ENCODE assay signal across 9 cellular contexts in the genomic region with DNA sequence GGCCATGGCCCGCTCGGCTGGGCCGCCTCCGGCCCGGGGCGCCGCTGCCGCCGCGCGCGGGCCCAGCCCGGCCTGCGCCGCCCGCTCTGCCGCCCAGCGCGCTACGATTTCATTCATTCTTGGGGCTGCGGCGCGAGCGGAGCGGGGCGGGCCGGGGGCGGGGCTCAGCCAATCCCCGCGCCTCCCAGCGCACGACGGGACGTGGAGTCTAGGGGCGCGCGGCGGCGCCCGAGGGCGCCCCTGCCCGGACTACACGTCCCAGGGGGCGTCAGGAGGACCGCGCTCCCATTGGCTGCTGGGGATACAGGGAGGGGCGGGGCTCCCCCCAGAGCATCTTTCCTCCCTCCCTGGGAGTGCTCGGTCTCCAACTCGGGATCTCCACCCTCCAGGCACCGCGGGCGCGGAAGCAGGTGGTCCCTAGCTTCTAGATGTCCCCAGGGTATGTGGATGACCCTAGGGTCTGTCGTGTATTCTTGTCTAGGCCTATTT. TPM values are rescaled to one million over a fixed set of nuclear protein-coding genes. Genes with fewer than 3 reads are reported as not detected.
DNase-seq lines count a peak whose midpoint lies in the region; ATAC-seq and TF ChIP-seq lines count a peak whose summit lies in the region.
"Had no signal": no experiment of that assay in that cellular context is flagged by ENCODE, and none has a peak within 500 bp of the region (broad histone marks: within the 10 kb centered on the region; RNA-seq: fewer than 3 reads in every experiment).

No MANE protein-coding gene starts in this region.

- no peaks in the 10 kb centered on the region for H3K9me3 Mint-ChIP-seq in osteocyte (ENCODE audit: unreplicated experiment)

- no peak overlapping the region for H3K9ac ChIP-seq in HUES48 (ENCODE audit: low read depth, low read length)

- in situ Hi-C loops in Panc1 (cut with HindIII; ENCODE audit: low pct_unique_long_range_greater_than_20kb, low sequenced_read_pairs), result no loop called here

- H3K4me3 ChIP-seq in A673 (ENCODE audit: low read depth, low read length, poor library complexity, severe bottlenecking), result peak overlapping the region; percentile 54
- H3K4me3 ChIP-seq in HUES48 (ENCODE audit: low read depth, low read length), result peak overlapping the region; percentile 73
- H3K4me3 ChIP-seq in Panc1 (ENCODE audit: low read depth in 2 of 2, low read length in 2 of 2), result peak overlapping the region; percentile 48 to 57
- H3K4me3 ChIP-seq in fibroblast of villous mesenchyme (ENCODE audit: low read depth, low read length), result peak overlapping the region; percentile 47

- TF ChIP-seq CTCF in A673 (conservative IDR thresholded peaks at IDR 0.05; ENCODE audit: low read depth, low read length), result no peak
- TF ChIP-seq CTCF in Panc1 (IDR thresholded peaks at IDR 0.05), result no peak
- no peak for TF ChIP-seq CTCF in fibroblast of villous mesenchyme (IDR thresholded peaks at IDR 0.05; ENCODE audit: insufficient read depth, low read depth, low read length)
- TF ChIP-seq CTCF in osteocyte (IDR thresholded peaks at IDR 0.05), result no peak

- H3K27ac Mint-ChIP-seq in osteocyte (ENCODE audit: unreplicated experiment), result no peak overlapping the region

- peaks cover 5% of the 10 kb centered on the region for H3K27me3 Mint-ChIP-seq in osteocyte (ENCODE audit: unreplicated experiment)

- no peaks in the 10 kb centered on the region for H3K36me3 ChIP-seq in A673 (ENCODE audit: insufficient read depth, low read length, poor library complexity, severe bottlenecking)
- no peaks in the 10 kb centered on the region for H3K36me3 ChIP-seq in HUES48 (ENCODE audit: control insufficient read depth, insufficient read depth, low read length)
- H3K36me3 ChIP-seq in Panc1 (ENCODE audit: control insufficient read depth, insufficient read depth, low read length), result no peaks in the 10 kb centered on the region
- H3K36me3 ChIP-seq: neutrophil had no signal

- H3K4me1 ChIP-seq in A673 (ENCODE audit: insufficient read depth, low read length, poor library complexity, severe bottlenecking) (no peaks in the 10 kb centered on the region), HUES48 (ENCODE audit: control insufficient read depth, insufficient read depth, low read length) (peaks cover 15% of the 10 kb centered on the region), Panc1 (ENCODE audit: control insufficient read depth, insufficient read depth, low read length) (peaks cover 16% of the 10 kb centered on the region)

- H3K27me3 ChIP-seq in A673 (replicated peaks; ENCODE audit: insufficient read depth, low read depth, low read length, poor library complexity) (peaks cover 2% of the 10 kb centered on the region), HUES48 (ENCODE audit: control insufficient read depth, insufficient read depth, low read length) (peaks cover 25% of the 10 kb centered on the region), Panc1 (ENCODE audit: control insufficient read depth, insufficient read depth, low read length) (peaks cover 2% of the 10 kb centered on the region; the same call in 1 of the 2 replicates)

- BruUV-seq in A673 (replicated peaks; lab: Mats Ljungman, UMichigan) (no TSS peak), Panc1 (replicated peaks; lab: Mats Ljungman, UMichigan) (no TSS peak)

- H3K9me3 ChIP-seq in A673 (ENCODE audit: low read depth, low read length, poor library complexity, severe bottlenecking) (no peaks in the 10 kb centered on the region), HUES48 (ENCODE audit: control insufficient read depth, insufficient read depth, low read length) (no peaks in the 10 kb centered on the region), Panc1 (ENCODE audit: control insufficient read depth, insufficient read depth, low read depth, low read length) (no peaks in the 10 kb centered on the region)
- H3K9me3 ChIP-seq: neutrophil had no signal

- CTCF ChIA-PET in A673 (lab: Charles Lee), result no interaction called here
- CTCF ChIA-PET in Panc1 (lab: Charles Lee), result no interaction called here

- intact Hi-C loops in A673 (cut with micrococcal nuclease; ENCODE audit: unreplicated experiment) (loop anchor here (5.0 to 10.0 kb wide), 4 partner anchors 85 to 325 kb away; a partner anchor contains a TSS), Panc1 (cut with micrococcal nuclease; ENCODE audit: unreplicated experiment) (loop anchor here (10.0 kb wide), 1 partner anchor 325 kb away; a partner anchor contains a TSS)

- no peaks in the 10 kb centered on the region for H3K36me3 Mint-ChIP-seq in osteocyte (ENCODE audit: unreplicated experiment)

- POLR2A ChIA-PET in A673 (lab: Charles Lee; ENCODE audit: low non-redundant PET) (no interaction called here), Panc1 (lab: Charles Lee) (no interaction called here)

- DNase-seq in A673 (ENCODE audit: low spot score) (peak; percentile 91), Panc1 (ENCODE audit: low read depth, low spot score) (no peak), activated T-helper 1 cell treated with Interleukin-2 at 50 U/mL for 16 hours (ENCODE audit: low read depth) (peak; percentile 37), fibroblast of villous mesenchyme (ENCODE audit: low read depth) (peak; percentile 88), osteocyte (ENCODE audit: extremely low spot score, unreplicated experiment) (no peak)

- peak overlapping the region; percentile 52 for H3K4me3 Mint-ChIP-seq in osteocyte (ENCODE audit: unreplicated experiment)

- peak; percentile 56 for ATAC-seq in GM18868 (IDR thresholded peaks at IDR 0.05; ENCODE audit: unreplicated experiment)
- peak; percentile 92 for ATAC-seq in Panc1
- ATAC-seq in HG03460 (IDR thresholded peaks at IDR 0.05; ENCODE audit: unreplicated experiment), result no peak

- peaks cover 14% of the 10 kb centered on the region for H3K4me1 Mint-ChIP-seq in osteocyte (ENCODE audit: unreplicated experiment)

- H3K27ac ChIP-seq in A673 (ENCODE audit: low read depth, low read length, poor library complexity, severe bottlenecking), result no peak overlapping the region
- peak overlapping the region; percentile 51 for H3K27ac ChIP-seq in HUES48 (ENCODE audit: low read depth, low read length)
- H3K27ac ChIP-seq in Panc1 (ENCODE audit: low read length), result no peak overlapping the region
- H3K27ac ChIP-seq: neutrophil had no signal

RNA-seq across cellular contexts. Expression of a gene that starts 5.6 kb away (rescaled TPM):
- 6.3 and 8.1 TPM in 2 replicates for total RNA-seq in A673 (2021)
- 7.5 TPM for total RNA-seq in Panc1 (2021; ENCODE audit: unreplicated experiment)
- polyA plus RNA-seq in Panc1 (2012; ENCODE audit: insufficient read length), result 5.0 TPM
- 1.7 and 3.5 TPM in 2 replicates for total RNA-seq in fibroblast of villous mesenchyme
- total RNA-seq in osteocyte, result 0.63 and 2.2 TPM in 2 replicates

RNA-seq across cellular contexts. Expression of a gene that starts 26.5 kb away (rescaled TPM):
- total RNA-seq in A673 (2021) (1.1 TPM in 1 of 2 replicates, not detected in the other), Panc1 (2021; ENCODE audit: unreplicated experiment) (356 TPM), fibroblast of villous mesenchyme (1.3 and 8.7 TPM in 2 replicates), osteocyte (45.1 TPM in 2 replicates)
- polyA plus RNA-seq in Panc1 (2012; ENCODE audit: insufficient read length), result 915 TPM

RNA-seq across cellular contexts. Expression of a gene that starts 34.7 kb away (rescaled TPM):
- total RNA-seq in A673 (2021), result 0.42 TPM in 1 of 2 replicates, not detected in the other
- total RNA-seq in Panc1 (2021; ENCODE audit: unreplicated experiment), result 1,006 TPM
- polyA plus RNA-seq in Panc1 (2012; ENCODE audit: insufficient read length), result 1,788 TPM
- total RNA-seq in fibroblast of villous mesenchyme, result 3.5 and 5.5 TPM in 2 replicates
- 29.5 and 30.4 TPM in 2 replicates for total RNA-seq in osteocyte

Comparison
In these comparisons a context has a peak if more than half of its experiments do, and no peak if none do; other contexts are left out.
1. DNase-seq: peak in A673 (single experiment), activated T-helper 1 cell treated with Interleukin-2 at 50 U/mL for 16 hours (single experiment) and fibroblast of villous mesenchyme (single experiment); none in Panc1 (single experiment) and osteocyte (single experiment).
2. RNA of a gene that starts 34.7 kb away (total RNA-seq): 1,006 TPM in Panc1 (single experiment); 29.5 to 30.4 TPM in osteocyte, 3.5 to 5.5 TPM in fibroblast of villous mesenchyme and 0.42 TPM in A673; every median in the first group is over 10 times any median in the second.
3. Peak in every context shown above with its lines, with median percentiles within 50 percentile points of each other: H3K4me3 ChIP-seq.